In the genomic region with DNA sequence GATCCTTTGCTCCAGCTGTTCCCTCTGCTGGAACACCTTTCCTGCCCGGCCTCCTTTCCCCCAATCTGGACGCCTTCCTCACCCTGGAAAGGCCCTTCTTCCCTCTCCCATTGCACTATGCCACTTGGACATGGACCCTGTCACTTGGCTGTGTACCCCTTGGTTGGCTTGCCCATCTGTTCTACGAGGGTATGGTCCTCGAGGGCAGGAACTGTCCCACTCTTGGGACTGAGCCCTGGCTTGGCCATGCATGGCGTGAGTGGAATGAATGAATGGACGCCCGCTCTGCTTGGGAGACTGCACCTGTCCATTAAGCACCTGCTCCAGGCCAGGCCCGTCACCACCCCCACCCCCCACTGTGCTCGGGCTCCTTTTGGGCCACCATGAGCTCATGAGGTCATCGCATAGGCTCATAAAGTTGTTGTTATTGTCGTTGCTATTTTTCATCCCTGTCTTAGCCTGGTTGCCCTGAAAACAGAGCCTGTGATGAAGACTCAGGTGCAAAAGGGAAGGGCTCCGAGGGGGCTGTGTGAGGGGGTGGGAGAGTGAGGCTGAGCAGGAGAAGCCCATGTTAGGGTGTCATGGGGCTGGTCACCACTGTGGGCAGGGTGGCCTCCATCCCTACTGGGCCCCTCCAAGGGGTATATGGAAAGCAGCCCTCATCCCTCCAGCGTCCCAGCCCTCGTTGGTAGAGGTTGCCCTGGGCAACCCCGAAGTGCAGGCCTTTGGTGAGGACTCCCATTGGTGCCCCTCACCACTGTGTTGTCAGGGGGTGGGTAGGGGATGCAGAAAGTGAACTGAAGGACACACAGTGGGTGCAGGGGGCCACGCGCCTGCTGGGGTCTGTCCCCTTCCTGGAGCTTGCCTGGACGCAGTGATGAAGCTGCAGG, we compare ENCODE assay signal across 18 cellular contexts. TPM values are rescaled to one million over a fixed set of nuclear protein-coding genes. Genes with fewer than 3 reads are reported as not detected.
DNase-seq lines count a peak whose midpoint lies in the region; ATAC-seq, FAIRE-seq and TF ChIP-seq lines count a peak whose summit lies in the region.
"Had no signal": no experiment of that assay in that cellular context is flagged by ENCODE, and none has a peak within 500 bp of the region (broad histone marks: within the 10 kb centered on the region; RNA-seq: fewer than 3 reads in every experiment).

No MANE protein-coding gene starts in this region.

- no peaks in the 10 kb centered on the region for H3K79me2 ChIP-seq in KMS-11 (ENCODE audit: insufficient read depth, low read depth)
- no peaks in the 10 kb centered on the region for H3K79me2 ChIP-seq in GM12878 (ENCODE audit: control insufficient read depth, insufficient read depth, low read length)

- intact Hi-C loops in activated naive CD4-positive, alpha-beta T cell treated with anti-CD3 and anti-CD28 coated beads for 36 hours (cut with micrococcal nuclease) = loop anchor here (5.0 kb wide), 1 partner anchor 252 kb away; no protein-coding TSS in a partner anchor
- intact Hi-C loops in GM12878 (cut with micrococcal nuclease; ENCODE audit: unreplicated experiment) = no loop called here
- intact Hi-C loops in psoas muscle (cut with DNase I) = no loop called here

- H3K9me3 ChIP-seq in GM12878 (replicated peaks; ENCODE audit: control insufficient read depth, insufficient read depth, low read length) (no peaks in the 10 kb centered on the region; the same call in 2 of the 3 replicates), psoas muscle (no peaks in the 10 kb centered on the region)
- H3K9me3 ChIP-seq: ovary had no signal

- no peak for FAIRE-seq in GM12878 (lab: Jason Lieb, UNC)
- FAIRE-seq: urothelium cell line had no signal

- no peak overlapping the region for H3K9ac ChIP-seq in KMS-11
- H3K9ac ChIP-seq in GM12878 (ENCODE audit: control insufficient read depth, insufficient read depth, low read length) = no peak overlapping the region

- no peak for DNase-seq in activated naive CD4-positive, alpha-beta T cell treated with anti-CD3 and anti-CD28 coated beads for 36 hours
- DNase-seq in activated naive CD4-positive, alpha-beta T cell (lab: John Stamatoyannopoulos, UW) = no peak
- no peak for DNase-seq in GM12878 (ENCODE audit: low read depth, low spot score)
- DNase-seq in psoas muscle = peak; percentile 4 to 31
- no peak for DNase-seq in retina
- DNase-seq in NCI-H187 treated with DMSO at 0.1 percent for 48 hours (lab: John Stamatoyannopoulos, UW) = no peak
- DNase-seq: islet precursor cell, midbrain, NCI-H1092, NCI-H82 had no signal

- TF ChIP-seq RAD21 in GM12878 (IDR thresholded peaks at IDR 0.05; ENCODE audit: insufficient read depth, low read depth, low read length) = no peak

- H3K4me3 ChIP-seq in KMS-11 (IDR thresholded peaks at IDR 0.05; ENCODE audit: insufficient read depth, low read depth, low read length) (no peak overlapping the region), GM12878 (no peak overlapping the region), psoas muscle (no peak overlapping the region)
- H3K4me3 ChIP-seq: ovary, smooth muscle cell had no signal

- peak overlapping the region; percentile 65 for H3K27ac Mint-ChIP-seq in activated naive CD4-positive, alpha-beta T cell treated with anti-CD3 and anti-CD28 coated beads for 36 hours
- H3K27ac Mint-ChIP-seq: dendritic cell treated with granulocyte-macrophage colony-stimulating factor and Interleukin-4, amounts not matched to agents 40 ng/mL and 50 ng/mL, for 4 days; WTC11 had no signal

- ATAC-seq in GM12878 (no peak), psoas muscle (no peak), GM19455 (IDR thresholded peaks at IDR 0.05; ENCODE audit: unreplicated experiment) (no peak)
- ATAC-seq: WTC11 had no signal

- no TSS peak for BruUV-seq in GM12878 (replicated peaks; lab: Mats Ljungman, UMichigan)

- TF ChIP-seq POLR2A in GM12878 (IDR thresholded peaks at IDR 0.05; ENCODE audit: low read depth, low read length) = no peak

- POLR2A ChIA-PET in GM12878 (lab: Charles Lee) = no interaction called here

- WGBS in GM12878 (ENCODE audit: insufficient coverage, insufficient replicate concordance, low lambda C conversion rate, missing lambda C conversion rate) = 38% methylated on average over 16 of the region's 18 CpGs
- WGBS in psoas muscle, 3 donors = 63 to 78% (median 65%) methylated on average over 18 of the region's 18 CpGs

- H3K4me2 ChIP-seq in KMS-11 (peak overlapping the region; percentile 51; the same call in 1 of the 2 replicates), GM12878 (ENCODE audit: control insufficient read depth, insufficient read depth) (peak overlapping the region; percentile 38; the same call in 1 of the 2 replicates)
- H3K4me2 ChIP-seq: smooth muscle cell had no signal

- in situ Hi-C loops in GM12878 (cut with MboI) = no loop called here

- TF ChIP-seq EP300 in GM12878 (IDR thresholded peaks at IDR 0.05; ENCODE audit: borderline replicate concordance in 1 of 2, control insufficient read depth in 1 of 2, low read depth in 2 of 2, low read length in 2 of 2) = no peak

- no peak overlapping the region for H3K27ac ChIP-seq in KMS-11
- no peak overlapping the region for H3K27ac ChIP-seq in GM12878 (ENCODE audit: control insufficient read depth, insufficient read depth)
- no peak overlapping the region for H3K27ac ChIP-seq in psoas muscle
- H3K27ac ChIP-seq: ovary had no signal

- H3K4me3 Mint-ChIP-seq in activated naive CD4-positive, alpha-beta T cell treated with anti-CD3 and anti-CD28 coated beads for 36 hours = no peak overlapping the region
- H3K4me3 Mint-ChIP-seq: dendritic cell treated with granulocyte-macrophage colony-stimulating factor and Interleukin-4, amounts not matched to agents 40 ng/mL and 50 ng/mL, for 4 days; WTC11 had no signal

- H3K27me3 ChIP-seq in KMS-11 (ENCODE audit: insufficient read depth, low read depth) (no peaks in the 10 kb centered on the region), GM12878 (replicated peaks in 1 of 2; ENCODE audit: control insufficient read depth in 2 of 2, insufficient read depth in 2 of 2, low read length in 1 of 2) (no peaks in the 10 kb centered on the region), psoas muscle (ENCODE audit: insufficient read depth in 3 of 3, low read length in 2 of 3) (no peaks in the 10 kb centered on the region)
- H3K27me3 ChIP-seq: ovary had no signal

- TF ChIP-seq CTCF in KMS-11 (conservative IDR thresholded peaks at IDR 0.05; ENCODE audit: low read depth, low read length) (no peak), GM12878 (IDR thresholded peaks at IDR 0.05 in 2 of 3, conservative IDR thresholded peaks at IDR 0.05 in 1 of 3; ENCODE audit: control insufficient read depth in 2 of 3, extremely low read depth in 1 of 3, insufficient read depth in 1 of 3, low read depth in 3 of 3, low read length in 3 of 3) (no peak), psoas muscle (IDR thresholded peaks at IDR 0.05) (no peak)

- peaks cover 11% of the 10 kb centered on the region for H3K4me1 ChIP-seq in KMS-11 (ENCODE audit: low read depth, poor library complexity, severe bottlenecking)
- H3K4me1 ChIP-seq in GM12878 (ENCODE audit: control insufficient read depth, insufficient read depth, low read length) = peaks cover 9% of the 10 kb centered on the region
- no peaks in the 10 kb centered on the region for H3K4me1 ChIP-seq in psoas muscle

- CTCF ChIA-PET in activated naive CD4-positive, alpha-beta T cell treated with anti-CD3 and anti-CD28 coated beads for 36 hours (lab: Charles Lee) = interaction anchor here (1.3 kb wide), 1 partner anchor 92 kb away, joined by 4 read pairs; no protein-coding TSS in a partner anchor
- CTCF ChIA-PET in GM12878 (lab: Yijun Ruan, JAX) = interaction anchor here (1.0 kb wide), 1 partner anchor 93 kb away, joined by 5 read pairs; no protein-coding TSS in a partner anchor

- H3K27me3 Mint-ChIP-seq in activated naive CD4-positive, alpha-beta T cell treated with anti-CD3 and anti-CD28 coated beads for 36 hours (ENCODE audit: low read depth) = no peaks in the 10 kb centered on the region

- H4K20me1 ChIP-seq in KMS-11 (ENCODE audit: insufficient read depth) = no peaks in the 10 kb centered on the region
- H4K20me1 ChIP-seq in GM12878 (ENCODE audit: control insufficient read depth, insufficient read depth) = no peaks in the 10 kb centered on the region

- H3K9me3 Mint-ChIP-seq in activated naive CD4-positive, alpha-beta T cell treated with anti-CD3 and anti-CD28 coated beads for 36 hours = peaks cover 9% of the 10 kb centered on the region
- H3K9me3 Mint-ChIP-seq: WTC11 had no signal

- H3K36me3 Mint-ChIP-seq in activated naive CD4-positive, alpha-beta T cell treated with anti-CD3 and anti-CD28 coated beads for 36 hours (ENCODE audit: low read depth) = no peaks in the 10 kb centered on the region
- H3K36me3 Mint-ChIP-seq: IgD-negative memory B cell had no signal

- H2AFZ ChIP-seq in KMS-11 (ENCODE audit: low read depth) (no peak overlapping the region), GM12878 (ENCODE audit: control insufficient read depth, low read depth, low read length) (no peak overlapping the region)

- RAD21 ChIA-PET in GM12878 (lab: Charles Lee; ENCODE audit: unreplicated experiment) = no interaction called here

- peaks cover 49% of the 10 kb centered on the region for H3K4me1 Mint-ChIP-seq in activated naive CD4-positive, alpha-beta T cell treated with anti-CD3 and anti-CD28 coated beads for 36 hours (ENCODE audit: low read depth)

- no peaks in the 10 kb centered on the region for H3K36me3 ChIP-seq in KMS-11 (ENCODE audit: insufficient read depth)
- H3K36me3 ChIP-seq in GM12878 (ENCODE audit: control insufficient read depth in 2 of 2, insufficient read depth in 2 of 2, low read length in 1 of 2) = no peaks in the 10 kb centered on the region
- no peaks in the 10 kb centered on the region for H3K36me3 ChIP-seq in psoas muscle (ENCODE audit: insufficient read depth in 1 of 2, low read depth in 1 of 2)
- H3K36me3 ChIP-seq: ovary had no signal

- SMC1A ChIA-PET in GM12878 (lab: Charles Lee; ENCODE audit: uncharacterized antibody, unreplicated experiment) = no interaction called here

RNA-seq across cellular contexts. Expression of a gene that starts 57.2 kb away (rescaled TPM):
- 1 to 10 TPM; 1.1 to 1.6 TPM for total RNA-seq in activated naive CD4-positive, alpha-beta T cell treated with anti-CD3 and anti-CD28 coated beads for 36 hours
- 1.3 and 1.4 TPM in 2 replicates for total RNA-seq in GM12878 (2013; cell fraction: nucleolus; rRNA removed)
- total RNA-seq in GM12878 (2014; rRNA removed) (1.4 and 1.7 TPM in 2 replicates), GM12878 (2014; rRNA removed; fragmentation: Illumina TruSeq; extraction: Trizol) (0.09 and 0.14 TPM in 2 replicates), GM12878 (2021) (1.2 TPM in 2 replicates), psoas muscle (1 to 10 TPM; 1.7 to 4.5 (median 3.4) TPM)
- not detected for polyA plus RNA-seq in GM12878 (2011; ENCODE audit: low read depth)
- polyA plus RNA-seq in GM12878 (2011; rRNA removed) (0.35 and 0.52 TPM in 2 replicates), GM12878 (2014; fragmentation: Illumina TruSeq; extraction: Trizol) (0.04 TPM in 1 of 2 replicates, not detected in the other), GM12878 (2014; fragmentation: Nextera tagmentation; extraction: Ambion mirVana) (under 1 TPM; 0.08 to 0.13 TPM), GM12878 (2014; rRNA removed) (0.67 and 1.2 TPM in 2 replicates), GM12878 (2016; fragmentation: Nextera tagmentation; extraction: Ambion mirVana) (under 1 TPM; 0.13 to 0.20 TPM), psoas muscle (1 to 10 TPM; 1.4 to 8.3 (median 3.0) TPM)
- polyA plus RNA-seq in GM12878 (2011; cell fraction: cytosol; rRNA removed) = 0.49 and 0.57 TPM in 2 replicates
- 1.2 and 1.7 TPM in 2 replicates for polyA plus RNA-seq in GM12878 (2011; cell fraction: nucleus; rRNA removed)
- 0.22 and 0.31 TPM in 2 replicates for polyA plus RNA-seq in GM12878 (2012)
- 0.15 and 0.36 TPM in 2 replicates for polyA minus RNA-seq in GM12878 (2011; rRNA and poly(A)+ RNA removed)
- polyA minus RNA-seq in GM12878 (2011; cell fraction: cytosol; rRNA and poly(A)+ RNA removed) = 0.83 and 0.94 TPM in 2 replicates
- 2.7 and 4.0 TPM in 2 replicates for polyA minus RNA-seq in GM12878 (2011; cell fraction: nucleus; rRNA and poly(A)+ RNA removed)
- polyA plus RNA-seq: IgD-negative memory B cell had no signal

Comparison
In these comparisons a context has a peak if more than half of its experiments do, and no peak if none do; other contexts are left out.
1. DNase-seq: peak in psoas muscle (2 of 2); none in activated naive CD4-positive, alpha-beta T cell treated with anti-CD3 and anti-CD28 coated beads for 36 hours (single experiment), activated naive CD4-positive, alpha-beta T cell (0 of 4), GM12878 (single experiment), retina (single experiment) and NCI-H187 treated with DMSO at 0.1 percent for 48 hours (single experiment).